10 cellular contexts compared by ENCODE assay signal in the genomic region with DNA sequence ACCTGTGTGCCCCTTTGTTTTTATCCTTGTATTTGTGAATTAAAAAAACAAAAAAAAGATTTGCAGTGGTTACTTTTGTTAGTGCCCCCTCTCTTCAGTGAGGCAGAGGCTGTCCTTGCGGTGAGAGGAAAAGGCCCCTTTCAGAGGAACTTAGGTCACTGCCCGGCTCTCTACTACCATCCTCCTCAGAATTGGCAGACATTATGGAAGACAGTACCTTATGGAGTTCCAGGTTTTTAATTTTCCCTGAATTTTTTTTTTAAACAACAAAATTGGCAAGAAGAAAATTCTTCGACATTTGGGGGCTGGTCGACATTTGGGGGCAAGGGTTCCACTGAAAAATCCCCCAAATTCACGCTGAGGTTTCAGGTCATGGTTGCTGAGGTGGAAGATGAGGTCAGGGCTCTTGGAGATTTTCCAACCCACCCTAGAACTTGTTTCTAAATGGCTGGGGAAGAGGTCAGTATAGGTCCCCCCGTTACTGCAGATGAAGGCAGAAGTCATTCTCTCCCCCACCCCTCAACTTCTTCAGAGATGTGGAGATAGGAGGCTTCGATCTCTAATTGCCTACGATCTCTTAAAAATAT. TPM values are rescaled to one million over a fixed set of nuclear protein-coding genes. Genes with fewer than 3 reads are reported as not detected.
DNase-seq lines count a peak whose midpoint lies in the region; ATAC-seq and TF ChIP-seq lines count a peak whose summit lies in the region.
"Had no signal": no experiment of that assay in that cellular context is flagged by ENCODE, and none has a peak within 500 bp of the region (broad histone marks: within the 10 kb centered on the region; RNA-seq: fewer than 3 reads in every experiment).

No MANE protein-coding gene starts in this region.

- ATAC-seq in left cardiac atrium (no peak), HG03565 (IDR thresholded peaks at IDR 0.05; ENCODE audit: unreplicated experiment) (peak; percentile 8), upper lobe of right lung (no peak), GM19035 (IDR thresholded peaks at IDR 0.05; ENCODE audit: unreplicated experiment) (no peak)
- ATAC-seq in central memory CD8-positive, alpha-beta T cell (replicated peaks; ENCODE audit: extremely low read depth, poor library complexity, severe bottlenecking) = no peak

- H3K4me3 ChIP-seq in upper lobe of right lung (no peak overlapping the region), MG63 (no peak overlapping the region)

- DNase-seq in cardiac septum (ENCODE audit: low spot score) (peak; percentile 6), left cardiac atrium (no peak), upper lobe of right lung (peak; percentile 0), MG63 (no peak), NOMO-1 (lab: John Stamatoyannopoulos, UW; ENCODE audit: unreplicated experiment in 2 of 2) (no peak)
- DNase-seq in central memory CD8-positive, alpha-beta T cell (ENCODE audit: low spot score in 2 of 2) = no peak

- H3K27ac Mint-ChIP-seq in central memory CD8-positive, alpha-beta T cell (ENCODE audit: low read depth) = peak overlapping the region; percentile 86

- no peak for TF ChIP-seq CTCF in upper lobe of right lung (IDR thresholded peaks at IDR 0.05)

- H3K27me3 ChIP-seq in upper lobe of right lung (no peaks in the 10 kb centered on the region), MG63 (no peaks in the 10 kb centered on the region)

- peaks cover 60% of the 10 kb centered on the region for H3K36me3 ChIP-seq in upper lobe of right lung
- peaks cover 58% of the 10 kb centered on the region for H3K36me3 ChIP-seq in MG63

- peaks cover 39% of the 10 kb centered on the region for H3K4me1 ChIP-seq in upper lobe of right lung

- peak overlapping the region; percentile 48 for H3K4me3 Mint-ChIP-seq in central memory CD8-positive, alpha-beta T cell

- H3K36me3 Mint-ChIP-seq in central memory CD8-positive, alpha-beta T cell (ENCODE audit: insufficient read depth) = peaks cover 52% of the 10 kb centered on the region

- H3K9me3 ChIP-seq in upper lobe of right lung (no peaks in the 10 kb centered on the region), MG63 (no peaks in the 10 kb centered on the region)

- no peak overlapping the region for H3K27ac ChIP-seq in upper lobe of right lung

- no peaks in the 10 kb centered on the region for H3K9me3 Mint-ChIP-seq in central memory CD8-positive, alpha-beta T cell

- H3K27me3 Mint-ChIP-seq in central memory CD8-positive, alpha-beta T cell = no peaks in the 10 kb centered on the region

- H3K4me1 Mint-ChIP-seq in central memory CD8-positive, alpha-beta T cell = peaks cover 24% of the 10 kb centered on the region

- intact Hi-C loops in cardiac septum (cut with DNase I) (no loop called here), left cardiac atrium (cut with DNase I) (no loop called here), upper lobe of right lung (cut with DNase I) (no loop called here)

RNA-seq across cellular contexts. Expression of gene RXFP4, which starts 5.3 kb away (rescaled TPM):
- not detected for total RNA-seq in cardiac septum
- not detected for total RNA-seq in left cardiac atrium
- not detected for total RNA-seq in upper lobe of right lung
- total RNA-seq in MG63 (2014; rRNA removed; shearing (Covaris generic); ENCODE audit: low replicate concordance) = not detected in 2 replicates
- total RNA-seq: cerebellum, ureter had no signal

RNA-seq across cellular contexts. Expression of gene KHDC4, which starts 12.5 kb away (rescaled TPM):
- total RNA-seq in cardiac septum (26.8 TPM), left cardiac atrium (10 to 100 TPM; 21.0 to 27.8 TPM), upper lobe of right lung (40.1 TPM)
- total RNA-seq in MG63 (2014; rRNA removed; shearing (Covaris generic); ENCODE audit: low replicate concordance) = 26.0 and 32.1 TPM in 2 replicates

RNA-seq across cellular contexts. Expression of gene ARHGEF2, which starts 31.6 kb away (rescaled TPM):
- 95.9 TPM for total RNA-seq in cardiac septum
- total RNA-seq in left cardiac atrium = 10 to 100 TPM; 63.4 to 70.8 TPM
- total RNA-seq in upper lobe of right lung = 220 TPM
- 38.7 and 70.6 TPM in 2 replicates for total RNA-seq in MG63 (2014; rRNA removed; shearing (Covaris generic); ENCODE audit: low replicate concordance)

RNA-seq across cellular contexts. Expression of gene RIT1, which starts 35.6 kb away (rescaled TPM):
- total RNA-seq in cardiac septum (26.2 TPM), left cardiac atrium (10 to 100 TPM; 23.1 to 26.1 TPM), upper lobe of right lung (49.9 TPM)
- total RNA-seq in MG63 (2014; rRNA removed; shearing (Covaris generic); ENCODE audit: low replicate concordance) = 43.4 and 54.6 TPM in 2 replicates

Comparison
In these comparisons a context has a peak if more than half of its experiments do, and no peak if none do; other contexts are left out.
1. DNase-seq: peak in cardiac septum (single experiment) and upper lobe of right lung (single experiment); none in left cardiac atrium (single experiment), central memory CD8-positive, alpha-beta T cell (0 of 2), MG63 (single experiment) and NOMO-1 (0 of 2).